22 cellular contexts compared by ENCODE assay signal in genomic region chr12:3745152-3745551, GRCh38. TPM values are rescaled to one million over a fixed set of nuclear protein-coding genes. Genes with fewer than 3 reads are reported as not detected.
A peak's percentile ranks its signal among the peaks of the same experiment; 100 is the strongest.
DNase-seq lines count a peak whose midpoint lies in the region; ATAC-seq and TF ChIP-seq lines count a peak whose summit lies in the region.
"Had no signal": no experiment of that assay in that cellular context is flagged by ENCODE, and none has a peak within 500 bp of the region (broad histone marks: within the 10 kb centered on the region; RNA-seq: fewer than 3 reads in every experiment).

No MANE protein-coding gene starts in this region.

- H3K9me3 Mint-ChIP-seq in activated CD4-positive, alpha-beta T cell treated with anti-CD3 and anti-CD28 coated beads, Interleukin-2, amount 10 ng/mL, durations not matched to agents 24 days and 14 days: peaks cover 4% of the 10 kb centered on the region
- no peaks in the 10 kb centered on the region for H3K9me3 Mint-ChIP-seq in CD4-positive, alpha-beta memory T cell
- peaks cover 10% of the 10 kb centered on the region for H3K9me3 Mint-ChIP-seq in activated T-helper 1 cell treated with anti-CD3 and anti-CD28 coated beads, Interleukin-12 subunit alpha, Interleukin-12 subunit beta, Interleukin-2, Interleukin-4 antibody, amounts not matched to agents 30 ng/mL and 10 ng/mL and 1 ng/mL, durations not matched to agents 14 hours and 24 hours and 36 hours
- H3K9me3 Mint-ChIP-seq in natural killer cell: no peaks in the 10 kb centered on the region

- no peak for DNase-seq in activated CD4-positive, alpha-beta T cell treated with anti-CD3 and anti-CD28 coated beads, Interleukin-2, amount 10 ng/mL, durations not matched to agents 24 days and 14 days
- no peak for DNase-seq in activated CD4-positive, alpha-beta T cell treated with anti-CD3 and anti-CD28 coated beads for 4 hours
- no peak for DNase-seq in CD4-positive, alpha-beta memory T cell
- no peak for DNase-seq in activated T-helper 1 cell treated with anti-CD3 and anti-CD28 coated beads, Interleukin-12 subunit alpha, Interleukin-12 subunit beta, Interleukin-2, Interleukin-4 antibody, amounts not matched to agents 30 ng/mL and 10 ng/mL and 1 ng/mL, durations not matched to agents 14 hours and 24 hours and 36 hours (ENCODE audit: low spot score)
- DNase-seq in natural killer cell (no peak), DMS79 (lab: John Stamatoyannopoulos, UW) (no peak), testis (no peak)
- DNase-seq: activated CD8-positive, alpha-beta memory T cell treated with anti-CD3 and anti-CD28 coated beads, Interleukin-2, amount 50 U/mL, for 48 hours; AML-193; amniotic stem cell; DMS153; effector CD4-positive, alpha-beta T cell; head of caudate nucleus; mucosa of descending colon; NCI-H446 treated with DMSO at 0.1 percent for 48 hours; nephron progenitor cell; stimulated activated CD4-positive, alpha-beta T cell treated with anti-CD3 and anti-CD28 coated beads, Interleukin-2, amount 100 ng/mL, for 48 hours had no signal

- TF ChIP-seq CTCF in natural killer cell (IDR thresholded peaks at IDR 0.05): no peak
- TF ChIP-seq CTCF in testis (IDR thresholded peaks at IDR 0.05): no peak

- peaks cover 48% of the 10 kb centered on the region for H3K4me1 ChIP-seq in CD4-positive, alpha-beta memory T cell (ENCODE audit: insufficient read depth, low read length)
- no peaks in the 10 kb centered on the region for H3K4me1 ChIP-seq in testis
- H3K4me1 ChIP-seq: parathyroid adenoma, right lobe of liver had no signal

- H3K36me3 ChIP-seq in CD4-positive, alpha-beta memory T cell (ENCODE audit: insufficient read depth, low read length): peaks cover 3% of the 10 kb centered on the region
- no peaks in the 10 kb centered on the region for H3K36me3 ChIP-seq in testis (ENCODE audit: low read depth, missing control alignments)
- H3K36me3 ChIP-seq: right lobe of liver had no signal

- H3K27ac Mint-ChIP-seq in activated CD4-positive, alpha-beta T cell treated with anti-CD3 and anti-CD28 coated beads, Interleukin-2, amount 10 ng/mL, durations not matched to agents 24 days and 14 days: peak overlapping the region; percentile 46
- peak overlapping the region; percentile 48 to 94 (median 68) for H3K27ac Mint-ChIP-seq in CD4-positive, alpha-beta memory T cell
- peak overlapping the region; percentile 79 for H3K27ac Mint-ChIP-seq in activated T-helper 1 cell treated with anti-CD3 and anti-CD28 coated beads, Interleukin-12 subunit alpha, Interleukin-12 subunit beta, Interleukin-2, Interleukin-4 antibody, amounts not matched to agents 30 ng/mL and 10 ng/mL and 1 ng/mL, durations not matched to agents 14 hours and 24 hours and 36 hours
- H3K27ac Mint-ChIP-seq in natural killer cell: peak overlapping the region; percentile 82 to 93
- H3K27ac Mint-ChIP-seq: nephron progenitor cell had no signal

- H3K4me3 Mint-ChIP-seq in activated CD4-positive, alpha-beta T cell treated with anti-CD3 and anti-CD28 coated beads, Interleukin-2, amount 10 ng/mL, durations not matched to agents 24 days and 14 days: no peak overlapping the region
- H3K4me3 Mint-ChIP-seq in CD4-positive, alpha-beta memory T cell: peak overlapping the region in 4 of 8 donors; percentile 3 to 76 (median 44)
- no peak overlapping the region for H3K4me3 Mint-ChIP-seq in activated T-helper 1 cell treated with anti-CD3 and anti-CD28 coated beads, Interleukin-12 subunit alpha, Interleukin-12 subunit beta, Interleukin-2, Interleukin-4 antibody, amounts not matched to agents 30 ng/mL and 10 ng/mL and 1 ng/mL, durations not matched to agents 14 hours and 24 hours and 36 hours
- no peak overlapping the region for H3K4me3 Mint-ChIP-seq in natural killer cell
- H3K4me3 Mint-ChIP-seq: nephron progenitor cell had no signal

- H3K36me3 Mint-ChIP-seq in activated CD4-positive, alpha-beta T cell treated with anti-CD3 and anti-CD28 coated beads, Interleukin-2, amount 10 ng/mL, durations not matched to agents 24 days and 14 days (ENCODE audit: low read depth): peaks cover 50% of the 10 kb centered on the region
- H3K36me3 Mint-ChIP-seq in CD4-positive, alpha-beta memory T cell: peaks cover 56% of the 10 kb centered on the region in 2 donors
- peaks cover 61% of the 10 kb centered on the region for H3K36me3 Mint-ChIP-seq in activated T-helper 1 cell treated with anti-CD3 and anti-CD28 coated beads, Interleukin-12 subunit alpha, Interleukin-12 subunit beta, Interleukin-2, Interleukin-4 antibody, amounts not matched to agents 30 ng/mL and 10 ng/mL and 1 ng/mL, durations not matched to agents 14 hours and 24 hours and 36 hours (ENCODE audit: low read depth)
- H3K36me3 Mint-ChIP-seq in natural killer cell: no peaks in the 10 kb centered on the region

- ATAC-seq in natural killer cell: no peak
- ATAC-seq in GM18520 (IDR thresholded peaks at IDR 0.05; ENCODE audit: unreplicated experiment): no peak
- ATAC-seq: mucosa of descending colon, right lobe of liver had no signal

- WGBS in testis, 2 donors: 87 to 94% methylated on average over 6 of the region's 6 CpGs

- no peak overlapping the region for H3K27ac ChIP-seq in CD4-positive, alpha-beta memory T cell (ENCODE audit: low read depth, low read length)
- H3K27ac ChIP-seq in testis: no peak overlapping the region
- H3K27ac ChIP-seq: parathyroid adenoma, right lobe of liver, RWPE1 had no signal

- POLR2A ChIA-PET in CD4-positive, alpha-beta memory T cell (lab: Charles Lee; ENCODE audit: partially characterized antibody): no interaction called here

- no peaks in the 10 kb centered on the region for H3K9me3 ChIP-seq in CD4-positive, alpha-beta memory T cell (ENCODE audit: control insufficient read depth in 1 of 2, low read length in 2 of 2)
- H3K9me3 ChIP-seq in testis: no peaks in the 10 kb centered on the region
- H3K9me3 ChIP-seq: mucosa of descending colon, right lobe of liver had no signal

- no peaks in the 10 kb centered on the region for H3K27me3 ChIP-seq in CD4-positive, alpha-beta memory T cell (ENCODE audit: insufficient read depth, low read length)
- H3K27me3 ChIP-seq in testis: no peaks in the 10 kb centered on the region
- H3K27me3 ChIP-seq: right lobe of liver had no signal

- H3K4me1 Mint-ChIP-seq in activated CD4-positive, alpha-beta T cell treated with anti-CD3 and anti-CD28 coated beads, Interleukin-2, amount 10 ng/mL, durations not matched to agents 24 days and 14 days: peaks cover 43% of the 10 kb centered on the region
- H3K4me1 Mint-ChIP-seq in CD4-positive, alpha-beta memory T cell: peaks cover 46 to 83% (median 57%) of the 10 kb centered on the region in 4 donors
- peaks cover 74% of the 10 kb centered on the region for H3K4me1 Mint-ChIP-seq in activated T-helper 1 cell treated with anti-CD3 and anti-CD28 coated beads, Interleukin-12 subunit alpha, Interleukin-12 subunit beta, Interleukin-2, Interleukin-4 antibody, amounts not matched to agents 30 ng/mL and 10 ng/mL and 1 ng/mL, durations not matched to agents 14 hours and 24 hours and 36 hours (ENCODE audit: low read depth)
- H3K4me1 Mint-ChIP-seq in natural killer cell: peaks cover 56 to 69% of the 10 kb centered on the region in 2 donors

- no peak overlapping the region for H3K4me3 ChIP-seq in CD4-positive, alpha-beta memory T cell (ENCODE audit: low read length in 2 of 2)
- no peak overlapping the region for H3K4me3 ChIP-seq in testis
- H3K4me3 ChIP-seq: mucosa of descending colon, right lobe of liver had no signal

- CTCF ChIA-PET in CD4-positive, alpha-beta memory T cell (lab: Charles Lee; ENCODE audit: partially characterized antibody): interaction anchor here (1.7 kb wide), 1 partner anchor 8 kb away, joined by 8 read pairs; the partner anchor contains the start of gene CRACR2A

- H3K27me3 Mint-ChIP-seq in activated CD4-positive, alpha-beta T cell treated with anti-CD3 and anti-CD28 coated beads, Interleukin-2, amount 10 ng/mL, durations not matched to agents 24 days and 14 days: no peaks in the 10 kb centered on the region
- no peaks in the 10 kb centered on the region for H3K27me3 Mint-ChIP-seq in CD4-positive, alpha-beta memory T cell
- H3K27me3 Mint-ChIP-seq in activated T-helper 1 cell treated with anti-CD3 and anti-CD28 coated beads, Interleukin-12 subunit alpha, Interleukin-12 subunit beta, Interleukin-2, Interleukin-4 antibody, amounts not matched to agents 30 ng/mL and 10 ng/mL and 1 ng/mL, durations not matched to agents 14 hours and 24 hours and 36 hours (ENCODE audit: insufficient read depth): no peaks in the 10 kb centered on the region
- no peaks in the 10 kb centered on the region for H3K27me3 Mint-ChIP-seq in natural killer cell (ENCODE audit: low read depth in 2 of 2)

- intact Hi-C loops in activated CD4-positive, alpha-beta T cell treated with anti-CD3 and anti-CD28 coated beads, Interleukin-2, amount 10 ng/mL, durations not matched to agents 24 days and 14 days (cut with micrococcal nuclease): no loop called here
- intact Hi-C loops in CD4-positive, alpha-beta memory T cell (cut with micrococcal nuclease): no loop called here
- intact Hi-C loops in activated T-helper 1 cell treated with anti-CD3 and anti-CD28 coated beads, Interleukin-12 subunit alpha, Interleukin-12 subunit beta, Interleukin-2, Interleukin-4 antibody, amounts not matched to agents 30 ng/mL and 10 ng/mL and 1 ng/mL, durations not matched to agents 14 hours and 24 hours and 36 hours (cut with micrococcal nuclease): no loop called here
- intact Hi-C loops in natural killer cell (cut with micrococcal nuclease) (loop anchor here (2.0 kb wide), 1 partner anchor 16 kb away; no protein-coding TSS in a partner anchor), testis (cut with DNase I; ENCODE audit: low total_unique reads) (no loop called here)

- TF ChIP-seq POLR2A in testis (IDR thresholded peaks at IDR 0.05): no peak

RNA-seq across cellular contexts. Expression of gene CRACR2A, which starts 7.8 kb away (rescaled TPM):
- 26.6 and 27.0 TPM in 2 replicates for total RNA-seq in activated CD4-positive, alpha-beta T cell treated with anti-CD3 and anti-CD28 coated beads, Interleukin-2, amount 10 ng/mL, durations not matched to agents 24 days and 14 days
- 10 to 100 TPM; 34.4 to 37.6 TPM for total RNA-seq in CD4-positive, alpha-beta memory T cell
- polyA plus RNA-seq in CD4-positive, alpha-beta memory T cell: 10 to 100 TPM in 1 of 2 donors, 1 to 10 TPM in 1; 5.6 to 21.4 TPM
- total RNA-seq in activated T-helper 1 cell treated with anti-CD3 and anti-CD28 coated beads, Interleukin-12 subunit alpha, Interleukin-12 subunit beta, Interleukin-2, Interleukin-4 antibody, amounts not matched to agents 30 ng/mL and 10 ng/mL and 1 ng/mL, durations not matched to agents 14 hours and 24 hours and 36 hours: 28.0 and 30.0 TPM in 2 replicates
- 10 to 100 TPM; 59.8 to 94.4 (median 80.5) TPM for total RNA-seq in natural killer cell
- total RNA-seq in testis: 1 to 10 TPM; 4.0 to 5.0 TPM
- 3.1 TPM for polyA plus RNA-seq in testis (ENCODE audit: insufficient read depth, low read depth, low replicate concordance)
- total RNA-seq: G401 had no signal
